Comparison of ENCODE assay signal across 19 cellular contexts in the genomic region with DNA sequence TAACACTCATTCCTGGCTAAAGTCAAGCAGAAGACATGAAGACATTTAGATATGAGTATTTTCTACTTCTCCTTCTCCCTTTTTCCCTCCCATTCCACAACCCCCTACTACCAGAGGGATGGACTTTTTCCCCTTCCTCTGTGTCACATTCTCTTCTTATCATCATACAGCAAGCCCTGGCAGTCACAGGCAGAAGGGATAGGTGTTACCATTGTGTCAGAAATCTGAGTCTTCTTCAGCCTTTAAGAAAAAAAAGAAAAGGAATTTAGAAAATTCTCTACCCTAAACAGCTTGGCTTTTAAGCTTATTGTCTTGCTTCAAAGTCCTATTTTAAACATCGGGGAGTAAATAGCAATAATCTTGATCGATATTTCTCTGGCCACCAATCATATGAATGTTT. TPM values are rescaled to one million over a fixed set of nuclear protein-coding genes. Genes with fewer than 3 reads are reported as not detected.
A peak's percentile ranks its signal among the peaks of the same experiment; 100 is the strongest.
DNase-seq lines count a peak whose midpoint lies in the region; ATAC-seq and TF ChIP-seq lines count a peak whose summit lies in the region.
"Had no signal": no experiment of that assay in that cellular context is flagged by ENCODE, and none has a peak within 500 bp of the region (broad histone marks: within the 10 kb centered on the region; RNA-seq: fewer than 3 reads in every experiment).

No MANE protein-coding gene starts in this region.

- WGBS in adrenal gland, 4 donors = 33 to 44% (median 37%) methylated on average over 2 of the region's 2 CpGs
- 61 to 81% methylated on average over 2 of the region's 2 CpGs for WGBS in gastroesophageal sphincter (ENCODE audit: low coverage in 1 of 2), 2 donors

- H3K4me3 Mint-ChIP-seq in osteocyte (ENCODE audit: unreplicated experiment) = no peak overlapping the region
- H3K4me3 Mint-ChIP-seq in CD4-positive, alpha-beta memory T cell = no peak overlapping the region
- H3K4me3 Mint-ChIP-seq: activated B cell treated with CpG ODN at 0.5 μM for 24 hours; T-helper 1 cell treated with Interleukin-12 subunit alpha and Interleukin-12 subunit beta and Interleukin-4 antibody, amounts not matched to agents 30 μg/mL and 1 μg/mL, for 36 hours had no signal

- intact Hi-C loops in adrenal gland (cut with DNase I) (no loop called here), tibial artery (cut with DNase I; ENCODE audit: low total_unique reads) (loop anchor here (10.0 kb wide), 1 partner anchor 59 kb away; the partner anchor contains the start of gene ADH1B)
- intact Hi-C loops in CD4-positive, alpha-beta memory T cell (cut with micrococcal nuclease) = no loop called here

- POLR2A ChIA-PET in CD4-positive, alpha-beta memory T cell (lab: Charles Lee; ENCODE audit: partially characterized antibody) = no interaction called here

- peaks cover 34% of the 10 kb centered on the region for H3K4me1 Mint-ChIP-seq in osteocyte (ENCODE audit: unreplicated experiment)
- no peaks in the 10 kb centered on the region for H3K4me1 Mint-ChIP-seq in CD4-positive, alpha-beta memory T cell
- H3K4me1 Mint-ChIP-seq: activated B cell treated with CpG ODN at 0.5 μM for 24 hours had no signal

- H3K9me3 ChIP-seq in adrenal gland (replicated peaks in 1 of 3) (no peaks in the 10 kb centered on the region), gastroesophageal sphincter (no peaks in the 10 kb centered on the region), tibial artery (no peaks in the 10 kb centered on the region)
- no peaks in the 10 kb centered on the region for H3K9me3 ChIP-seq in CD4-positive, alpha-beta memory T cell (ENCODE audit: control insufficient read depth in 1 of 2, low read length in 2 of 2)
- H3K9me3 ChIP-seq: BLaER1 had no signal

- H3K36me3 ChIP-seq in adrenal gland (replicated peaks in 1 of 2) = no peaks in the 10 kb centered on the region
- no peaks in the 10 kb centered on the region for H3K36me3 ChIP-seq in gastroesophageal sphincter
- no peaks in the 10 kb centered on the region for H3K36me3 ChIP-seq in tibial artery
- no peaks in the 10 kb centered on the region for H3K36me3 ChIP-seq in CD4-positive, alpha-beta memory T cell (ENCODE audit: insufficient read depth, low read length)
- H3K36me3 ChIP-seq: BLaER1, brain microvascular endothelial cell had no signal

- H3K36me3 Mint-ChIP-seq in osteocyte (ENCODE audit: unreplicated experiment) = no peaks in the 10 kb centered on the region
- H3K36me3 Mint-ChIP-seq in CD4-positive, alpha-beta memory T cell = no peaks in the 10 kb centered on the region

- H3K4me1 ChIP-seq in adrenal gland (replicated peaks in 1 of 2) (peaks cover 0 to 7% of the 10 kb centered on the region in 2 donors), gastroesophageal sphincter (peaks cover 3 to 41% (median 15%) of the 10 kb centered on the region in 3 donors), tibial artery (peaks cover 0 to 34% (median 4%) of the 10 kb centered on the region in 4 donors)
- H3K4me1 ChIP-seq in CD4-positive, alpha-beta memory T cell (ENCODE audit: insufficient read depth, low read length) = no peaks in the 10 kb centered on the region

- no peak for TF ChIP-seq CTCF in adrenal gland (IDR thresholded peaks at IDR 0.05)
- TF ChIP-seq CTCF in gastroesophageal sphincter (IDR thresholded peaks at IDR 0.05) = no peak
- no peak for TF ChIP-seq CTCF in osteocyte (IDR thresholded peaks at IDR 0.05)
- no peak for TF ChIP-seq CTCF in tibial artery (IDR thresholded peaks at IDR 0.05)

- H3K4me3 ChIP-seq in adrenal gland (no peak overlapping the region), gastroesophageal sphincter (no peak overlapping the region), tibial artery (no peak overlapping the region)
- H3K4me3 ChIP-seq in CD4-positive, alpha-beta memory T cell (ENCODE audit: low read length in 2 of 2) = no peak overlapping the region
- H3K4me3 ChIP-seq: BLaER1 had no signal

- H3K27me3 ChIP-seq in adrenal gland = no peaks in the 10 kb centered on the region
- H3K27me3 ChIP-seq in gastroesophageal sphincter = no peaks in the 10 kb centered on the region
- H3K27me3 ChIP-seq in tibial artery = no peaks in the 10 kb centered on the region
- no peaks in the 10 kb centered on the region for H3K27me3 ChIP-seq in CD4-positive, alpha-beta memory T cell (ENCODE audit: insufficient read depth, low read length)
- H3K27me3 ChIP-seq: BLaER1, brain microvascular endothelial cell had no signal

- no peak for TF ChIP-seq EP300 in gastroesophageal sphincter (IDR thresholded peaks at IDR 0.05)

- H3K9me3 Mint-ChIP-seq in osteocyte (ENCODE audit: unreplicated experiment) = peaks cover 16% of the 10 kb centered on the region
- peaks cover 0 to 4% (median 0%) of the 10 kb centered on the region in 8 donors for H3K9me3 Mint-ChIP-seq in CD4-positive, alpha-beta memory T cell
- H3K9me3 Mint-ChIP-seq: activated B cell treated with CpG ODN at 0.5 μM for 24 hours; T-helper 1 cell treated with Interleukin-12 subunit alpha and Interleukin-12 subunit beta and Interleukin-4 antibody, amounts not matched to agents 30 μg/mL and 1 μg/mL, for 36 hours had no signal

- TF ChIP-seq POLR2A in adrenal gland (IDR thresholded peaks at IDR 0.05) (no peak), gastroesophageal sphincter (IDR thresholded peaks at IDR 0.05) (no peak)

- CTCF ChIA-PET in CD4-positive, alpha-beta memory T cell (lab: Charles Lee; ENCODE audit: partially characterized antibody) = no interaction called here

- DNase-seq in adrenal gland = no peak
- DNase-seq in osteocyte (ENCODE audit: extremely low spot score, unreplicated experiment) = no peak
- no peak for DNase-seq in tibial artery
- no peak for DNase-seq in NOMO-1 (lab: John Stamatoyannopoulos, UW; ENCODE audit: unreplicated experiment in 2 of 2)
- DNase-seq in NCI-H1930 (lab: John Stamatoyannopoulos, UW) = no peak
- DNase-seq in activated effector memory CD4-positive, alpha-beta T cell treated with Interleukin-2 at 50 U/mL for 16 hours = no peak
- no peak for DNase-seq in CD4-positive, alpha-beta memory T cell
- DNase-seq: activated B cell treated with CpG ODN at 0.5 μM for 24 hours; activated gamma-delta T cell treated with Interleukin-2 at 50 U/mL for 16 hours; DMS79; NCI-H774; stimulated activated CD4-positive, alpha-beta T cell treated with anti-CD3 and anti-CD28 coated beads, Interleukin-1b, Interleukin-23, amount 100 ng/mL, for 48 hours had no signal

- no peaks in the 10 kb centered on the region for H3K27me3 Mint-ChIP-seq in osteocyte (ENCODE audit: unreplicated experiment)
- peaks cover 12 to 21% of the 10 kb centered on the region in 2 donors for H3K27me3 Mint-ChIP-seq in CD4-positive, alpha-beta memory T cell
- H3K27me3 Mint-ChIP-seq: activated B cell treated with CpG ODN at 0.5 μM for 24 hours had no signal

- peak; percentile 31 for ATAC-seq in gastroesophageal sphincter

- peak overlapping the region; percentile 92 for H3K27ac Mint-ChIP-seq in osteocyte (ENCODE audit: unreplicated experiment)
- no peak overlapping the region for H3K27ac Mint-ChIP-seq in CD4-positive, alpha-beta memory T cell
- H3K27ac Mint-ChIP-seq: activated B cell treated with CpG ODN at 0.5 μM for 24 hours; T-helper 1 cell treated with Interleukin-12 subunit alpha and Interleukin-12 subunit beta and Interleukin-4 antibody, amounts not matched to agents 30 μg/mL and 1 μg/mL, for 36 hours had no signal

- H3K27ac ChIP-seq in adrenal gland (peak overlapping the region in 3 of 5 donors; percentile 27 to 72 (median 36)), gastroesophageal sphincter (peak overlapping the region; percentile 83 to 89 (median 86)), tibial artery (peak overlapping the region; percentile 81 to 85)
- no peak overlapping the region for H3K27ac ChIP-seq in CD4-positive, alpha-beta memory T cell (ENCODE audit: low read depth, low read length)
- H3K27ac ChIP-seq: BLaER1, brain microvascular endothelial cell had no signal

RNA-seq across cellular contexts. Expression of gene ADH1C, which starts 30.8 kb away (rescaled TPM):
- total RNA-seq in adrenal gland = 1 to 10 TPM in 5 of 8 donors, under 1 TPM in 3; 0.32 to 3.6 (median 1.3) TPM
- 1 to 10 TPM in 2 of 3 donors, under 1 TPM in 1; 0.51 to 3.4 (median 1.5) TPM for polyA plus RNA-seq in adrenal gland
- total RNA-seq in gastroesophageal sphincter = 10 to 100 TPM in 1 of 4 donors, 1 to 10 TPM in 3; 2.6 to 11.3 (median 7.2) TPM
- total RNA-seq in osteocyte = not detected in 2 replicates
- total RNA-seq in CD4-positive, alpha-beta memory T cell = not detected
- polyA plus RNA-seq in CD4-positive, alpha-beta memory T cell = not detected
- total RNA-seq: activated B cell treated with CpG ODN at 0.5 μM for 24 hours, H1 had no signal
- polyA plus RNA-seq: H1 had no signal

RNA-seq across cellular contexts. Expression of gene ADH7, which starts 51.8 kb away (rescaled TPM):
- total RNA-seq in adrenal gland = not detected
- polyA plus RNA-seq in adrenal gland = under 1 TPM in 1 of 3 donors, not detected in 2; 0.13 TPM
- total RNA-seq in gastroesophageal sphincter = 1 to 10 TPM in 2 of 4 donors, under 1 TPM in 1, not detected in 1; 0.13 to 9.9 (median 1.2) TPM
- not detected in 2 replicates for total RNA-seq in osteocyte
- not detected for total RNA-seq in CD4-positive, alpha-beta memory T cell
- not detected for polyA plus RNA-seq in CD4-positive, alpha-beta memory T cell
- total RNA-seq: activated B cell treated with CpG ODN at 0.5 μM for 24 hours, H1, mucosa of gallbladder, posterior vena cava had no signal
- polyA plus RNA-seq: H1 had no signal
